Comparison of ENCODE assay signal across 24 cellular contexts in genomic region chr14:104278214-104278534, GRCh38.
DNase-seq lines count a peak whose midpoint lies in the region; ATAC-seq and TF ChIP-seq lines count a peak whose summit lies in the region.
"Had no signal": no experiment of that assay in that cellular context is flagged by ENCODE, and none has a peak within 500 bp of the region (broad histone marks: within the 10 kb centered on the region; RNA-seq: fewer than 3 reads in every experiment).

No MANE protein-coding gene starts in this region.

- H3K4me3 Mint-ChIP-seq in activated B cell treated with CpG ODN at 0.5 μM for 24 hours = no peak overlapping the region
- H3K4me3 Mint-ChIP-seq: CD4-positive, alpha-beta T cell; HFFc6 had no signal

- no peaks in the 10 kb centered on the region for H3K36me3 ChIP-seq in heart right ventricle
- H3K36me3 ChIP-seq: BLaER1 treated with 17β-estradiol and CSF1 and Interleukin-3, amounts not matched to agents 10 nM and 100 nM; HAP-1 had no signal

- POLR2A ChIA-PET in activated B cell treated with CpG ODN at 0.5 μM for 24 hours (lab: Charles Lee) = no interaction called here

- no peak overlapping the region for H3K4me3 ChIP-seq in heart right ventricle
- H3K4me3 ChIP-seq: BLaER1 treated with 17β-estradiol and CSF1 and Interleukin-3, amounts not matched to agents 10 nM and 100 nM; HAP-1; PC-9 had no signal

- H3K27ac ChIP-seq in heart right ventricle = no peak overlapping the region
- H3K27ac ChIP-seq: BLaER1 treated with 17β-estradiol and CSF1 and Interleukin-3, amounts not matched to agents 10 nM and 100 nM; PC-9 had no signal

- H3K4me1 ChIP-seq in heart right ventricle = peaks cover 0 to 6% (median 0%) of the 10 kb centered on the region in 9 donors
- H3K4me1 ChIP-seq: HAP-1 had no signal

- peaks cover 13% of the 10 kb centered on the region for H3K27me3 Mint-ChIP-seq in activated B cell treated with CpG ODN at 0.5 μM for 24 hours

- intact Hi-C loops in Right ventricle myocardium inferior (cut with DNase I) = no loop called here
- intact Hi-C loops in heart right ventricle (cut with DNase I) = no loop called here
- intact Hi-C loops in activated B cell treated with CpG ODN at 0.5 μM for 24 hours (cut with micrococcal nuclease) = no loop called here

- peak; percentile 4 for DNase-seq in Right ventricle myocardium inferior (ENCODE audit: missing footprints)
- no peak for DNase-seq in heart right ventricle
- DNase-seq in activated B cell treated with CpG ODN at 0.5 μM for 24 hours = peak; percentile 2
- DNase-seq in islet precursor cell = peak; percentile 29
- no peak for DNase-seq in AG08396 (ENCODE audit: low spot score)
- no peak for DNase-seq in NCI-H524 (lab: John Stamatoyannopoulos, UW)
- DNase-seq: AML-193; CD4-positive, alpha-beta T cell; DMS53; HFFc6; KBM-7; MV-4-11; NCI-H1105; NCI-H146; NCI-H1930; NCI-H2107; NCI-H446; NCI-H526; NCI-H82; NK-92 treated with Interleukin-12 subunit alpha and Interleukin-12 subunit beta, amount 100 ng/mL, for 24 hours; PC-9 had no signal

- no peak overlapping the region for H3K27ac Mint-ChIP-seq in activated B cell treated with CpG ODN at 0.5 μM for 24 hours
- H3K27ac Mint-ChIP-seq: CD4-positive, alpha-beta T cell; HFFc6 had no signal

- no peaks in the 10 kb centered on the region for H3K4me1 Mint-ChIP-seq in activated B cell treated with CpG ODN at 0.5 μM for 24 hours

- no peaks in the 10 kb centered on the region for H3K36me3 Mint-ChIP-seq in activated B cell treated with CpG ODN at 0.5 μM for 24 hours (ENCODE audit: low read depth)

- ATAC-seq in Right ventricle myocardium inferior (no peak), heart right ventricle (no peak), activated B cell treated with CpG ODN at 0.5 μM for 24 hours (ENCODE audit: low read depth) (no peak), GM21737 (IDR thresholded peaks at IDR 0.05; ENCODE audit: unreplicated experiment) (no peak)

- WGBS in heart right ventricle, 2 donors = 57% methylated on average over 4 of the region's 4 CpGs

- H3K9me3 ChIP-seq in heart right ventricle = no peaks in the 10 kb centered on the region
- H3K9me3 ChIP-seq: BLaER1 treated with 17β-estradiol and CSF1 and Interleukin-3, amounts not matched to agents 10 nM and 100 nM; HAP-1 had no signal

- no peaks in the 10 kb centered on the region for H3K9me3 Mint-ChIP-seq in activated B cell treated with CpG ODN at 0.5 μM for 24 hours
- H3K9me3 Mint-ChIP-seq: CD4-positive, alpha-beta T cell had no signal

- TF ChIP-seq CTCF in heart right ventricle (IDR thresholded peaks at IDR 0.05) (no peak), activated B cell treated with CpG ODN at 0.5 μM for 24 hours (IDR thresholded peaks at IDR 0.05) (no peak)

- CTCF ChIA-PET in activated B cell treated with CpG ODN at 0.5 μM for 24 hours (lab: Charles Lee) = no interaction called here

- peaks cover 0 to 17% (median 0%) of the 10 kb centered on the region in 7 donors for H3K27me3 ChIP-seq in heart right ventricle
- H3K27me3 ChIP-seq: BLaER1 treated with 17β-estradiol and CSF1 and Interleukin-3, amounts not matched to agents 10 nM and 100 nM had no signal

Comparison
In these comparisons a context has a peak if more than half of its experiments do, and no peak if none do; other contexts are left out.
1. DNase-seq: peak in Right ventricle myocardium inferior (single experiment), activated B cell treated with CpG ODN at 0.5 μM for 24 hours (single experiment) and islet precursor cell (single experiment); none in heart right ventricle (0 of 2), AG08396 (single experiment) and NCI-H524 (0 of 2).